Comparison of ENCODE assay signal across 8 cellular contexts in genomic region chr3:30644615-30645014, GRCh38. TPM values are rescaled to one million over a fixed set of nuclear protein-coding genes. Genes with fewer than 3 reads are reported as not detected.
DNase-seq lines count a peak whose midpoint lies in the region; ATAC-seq and TF ChIP-seq lines count a peak whose summit lies in the region.

No MANE protein-coding gene starts in this region.

- H3K27me3 Mint-ChIP-seq in central memory CD8-positive, alpha-beta T cell: no peaks in the 10 kb centered on the region
- no peaks in the 10 kb centered on the region for H3K27me3 Mint-ChIP-seq in naive B cell

- H3K4me3 Mint-ChIP-seq in central memory CD8-positive, alpha-beta T cell: peak overlapping the region; percentile 78
- H3K4me3 Mint-ChIP-seq in naive B cell: peak overlapping the region; percentile 57 to 87 (median 78)

- peak overlapping the region; percentile 84 for H3K27ac Mint-ChIP-seq in central memory CD8-positive, alpha-beta T cell (ENCODE audit: low read depth)
- peak overlapping the region; percentile 80 to 98 (median 91) for H3K27ac Mint-ChIP-seq in naive B cell

- peaks cover 0 to 43% (median 0%) of the 10 kb centered on the region in 3 donors for H3K36me3 ChIP-seq in Peyer's patch

- peak overlapping the region; percentile 72 to 83 (median 77) for H3K27ac ChIP-seq in Peyer's patch

- no peaks in the 10 kb centered on the region for H3K27me3 ChIP-seq in Peyer's patch

- peaks cover 0 to 77% (median 50%) of the 10 kb centered on the region in 4 donors for H3K4me1 ChIP-seq in Peyer's patch

- peak in 1 of 2 donors; percentile 26 for TF ChIP-seq POLR2A in Peyer's patch (IDR thresholded peaks at IDR 0.05)

- DNase-seq in Peyer's patch: peak in 2 of 3 donors; percentile 80 to 83
- peak in 1 of 2 donors; percentile 52 for DNase-seq in central memory CD8-positive, alpha-beta T cell (ENCODE audit: low spot score in 2 of 2)
- DNase-seq in naive B cell: peak; percentile 68
- DNase-seq in NCI-H2107 (lab: John Stamatoyannopoulos, UW): no peak
- DNase-seq in SHP77 treated with DMSO at 0.1 percent for 48 hours (lab: John Stamatoyannopoulos, UW): no peak
- no peak for DNase-seq in NCI-H1694 treated with DMSO at 0.1 percent for 48 hours (lab: John Stamatoyannopoulos, UW)

- H3K9me3 ChIP-seq in Peyer's patch: no peaks in the 10 kb centered on the region

- no peaks in the 10 kb centered on the region for H3K9me3 Mint-ChIP-seq in central memory CD8-positive, alpha-beta T cell
- no peaks in the 10 kb centered on the region for H3K9me3 Mint-ChIP-seq in naive B cell

- ATAC-seq in GM18858 (IDR thresholded peaks at IDR 0.05; ENCODE audit: unreplicated experiment) (peak; percentile 55), HG02870 (IDR thresholded peaks at IDR 0.05; ENCODE audit: unreplicated experiment) (peak; percentile 64), naive B cell (ENCODE audit: low read depth in 2 of 2) (peak; percentile 68 to 69)
- ATAC-seq in central memory CD8-positive, alpha-beta T cell (replicated peaks; ENCODE audit: extremely low read depth, poor library complexity, severe bottlenecking): peak; percentile 76

- no peak overlapping the region for H3K4me3 ChIP-seq in Peyer's patch

- no peak for TF ChIP-seq CTCF in Peyer's patch (IDR thresholded peaks at IDR 0.05)

- peaks cover 42% of the 10 kb centered on the region for H3K36me3 Mint-ChIP-seq in central memory CD8-positive, alpha-beta T cell (ENCODE audit: insufficient read depth)
- peaks cover 20 to 21% of the 10 kb centered on the region in 2 donors for H3K36me3 Mint-ChIP-seq in naive B cell

- H3K4me1 Mint-ChIP-seq in central memory CD8-positive, alpha-beta T cell: peaks cover 76% of the 10 kb centered on the region
- H3K4me1 Mint-ChIP-seq in naive B cell: peaks cover 70 to 97% (median 89%) of the 10 kb centered on the region in 3 donors

RNA-seq across cellular contexts. Expression of gene TGFBR2, which starts 38.2 kb away (rescaled TPM):
- total RNA-seq in Peyer's patch: 100 to 1,000 TPM in 2 of 4 donors, 10 to 100 TPM in 2; 51.8 to 127 (median 105) TPM
- 100 to 1,000 TPM in 5 of 6 donors, 10 to 100 TPM in 1; 99.4 to 169 (median 116) TPM for polyA plus RNA-seq in naive B cell (ENCODE audit: low read depth in 6 of 6)

Comparison
In these comparisons a context has a peak if more than half of its experiments do, and no peak if none do; other contexts are left out.
1. DNase-seq: peak in Peyer's patch (2 of 3) and naive B cell (single experiment); none in NCI-H2107 (single experiment), SHP77 treated with DMSO at 0.1 percent for 48 hours (single experiment) and NCI-H1694 treated with DMSO at 0.1 percent for 48 hours (single experiment).
2. Peak in every context shown above with its lines, with median percentiles within 50 percentile points of each other: ATAC-seq.